ENCODE assay signal across 25 cellular contexts in genomic region chr2:140201572-140201971, GRCh38.
"Had no signal": no experiment of that assay in that cellular context is flagged by ENCODE, and none has a peak within 500 bp of the region (broad histone marks: within the 10 kb centered on the region; RNA-seq: fewer than 3 reads in every experiment).

No MANE protein-coding gene starts in this region.

- DNase-seq: colonic mucosa; cortex of kidney; dermis blood vessel endothelial cell; dorsolateral prefrontal cortex; effector CD4-positive, alpha-beta T cell; effector CD8-positive, alpha-beta T cell; effector memory CD4-positive, alpha-beta T cell; effector memory CD8-positive, alpha-beta T cell; endodermal cell; erythroblast; esophagus squamous epithelium; foreskin fibroblast; foreskin keratinocyte; foreskin melanocyte; gastrocnemius medialis; glutamatergic neuron; head of caudate nucleus; heart left ventricle; heart right ventricle had no signal

- H3K4me1 Mint-ChIP-seq: endodermal cell had no signal

- H3K9me3 ChIP-seq: colonic mucosa, esophagus squamous epithelium, gastrocnemius medialis had no signal

- H3K4me3 ChIP-seq: colonic mucosa, coronary artery, dorsolateral prefrontal cortex, esophagus muscularis mucosa, esophagus squamous epithelium, gastrocnemius medialis, gastroesophageal sphincter, heart left ventricle, heart right ventricle had no signal

- H3K27ac ChIP-seq: colonic mucosa, coronary artery, dorsolateral prefrontal cortex, epithelial cell of prostate, esophagus muscularis mucosa, esophagus squamous epithelium, foreskin keratinocyte, gastrocnemius medialis, gastroesophageal sphincter, heart left ventricle, heart right ventricle had no signal

- H3K4me1 ChIP-seq: colonic mucosa, esophagus muscularis mucosa, esophagus squamous epithelium, foreskin keratinocyte, gastrocnemius medialis, gastroesophageal sphincter, heart left ventricle, heart right ventricle had no signal

- H3K36me3 ChIP-seq: colonic mucosa, esophagus muscularis mucosa, esophagus squamous epithelium, gastrocnemius medialis, gastroesophageal sphincter, heart left ventricle, heart right ventricle had no signal

- H3K27me3 ChIP-seq: colonic mucosa, dorsolateral prefrontal cortex, esophagus muscularis mucosa, esophagus squamous epithelium, foreskin keratinocyte, gastrocnemius medialis, gastroesophageal sphincter, heart left ventricle, heart right ventricle had no signal

- ATAC-seq: effector memory CD8-positive, alpha-beta T cell; esophagus mucosa; foreskin keratinocyte; gastrocnemius medialis; gastroesophageal sphincter had no signal

- H3K27ac Mint-ChIP-seq: dendritic cell treated with granulocyte-macrophage colony-stimulating factor and Interleukin-4, amounts not matched to agents 40 ng/mL and 50 ng/mL, for 4 days; effector memory CD8-positive, alpha-beta T cell; endodermal cell had no signal

- H3K4me3 Mint-ChIP-seq: dendritic cell treated with granulocyte-macrophage colony-stimulating factor and Interleukin-4, amounts not matched to agents 40 ng/mL and 50 ng/mL, for 4 days; effector memory CD8-positive, alpha-beta T cell; endodermal cell had no signal

- H3K27me3 Mint-ChIP-seq: dendritic cell treated with granulocyte-macrophage colony-stimulating factor and Interleukin-4, amounts not matched to agents 40 ng/mL and 50 ng/mL, for 4 days; effector memory CD8-positive, alpha-beta T cell had no signal

- H3K9me3 Mint-ChIP-seq: endodermal cell had no signal
